ENCODE assay signal across 8 cellular contexts in the genomic region with DNA sequence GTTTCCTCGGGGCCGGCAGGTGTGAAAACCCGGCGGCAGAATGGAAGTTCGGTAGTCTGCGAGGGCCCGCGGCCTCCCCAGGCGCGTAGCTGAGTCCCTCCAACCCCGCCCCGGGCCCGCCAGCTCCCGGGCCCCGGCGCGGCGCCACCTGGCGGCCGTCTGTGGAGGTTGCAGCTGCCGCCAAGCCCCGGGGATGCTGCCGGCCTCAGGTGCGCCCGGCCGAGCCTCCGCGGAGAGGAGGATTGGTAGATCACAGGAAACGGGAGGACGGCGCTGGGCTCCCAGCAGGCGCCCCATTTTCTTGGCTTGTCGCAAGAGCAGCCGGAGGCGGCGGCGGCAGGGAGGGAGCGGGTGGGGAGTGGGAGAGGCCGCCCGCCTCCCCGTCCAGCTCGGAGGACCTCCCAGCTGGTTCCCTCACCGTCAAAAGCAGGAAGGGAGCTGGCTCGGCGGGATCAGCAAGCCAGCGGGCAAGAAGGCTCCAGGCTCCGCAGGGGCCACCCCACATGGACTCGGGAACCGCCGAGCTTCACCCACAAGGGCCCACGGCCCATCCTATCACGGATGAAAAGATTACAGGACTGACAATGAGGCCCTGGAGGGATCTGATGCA. TPM values are rescaled to one million over a fixed set of nuclear protein-coding genes. Genes with fewer than 3 reads are reported as not detected.
DNase-seq lines count a peak whose midpoint lies in the region; ATAC-seq and TF ChIP-seq lines count a peak whose summit lies in the region.
"Not testable (repeated sequence)": the region's sequence is repeated elsewhere in the genome, so short reads cannot be mapped to it uniquely, and the experiment has no call there.

No MANE protein-coding gene starts in this region.

- TF ChIP-seq CTCF in DND-41 (IDR thresholded peaks at IDR 0.05; ENCODE audit: borderline replicate concordance, extremely low read depth, low read length, poor library complexity, severe bottlenecking): peak; percentile 62
- TF ChIP-seq CTCF in foreskin keratinocyte (conservative IDR thresholded peaks at IDR 0.05): peak; percentile 78
- TF ChIP-seq CTCF in neural crest cell (conservative IDR thresholded peaks at IDR 0.05): peak; percentile 61

- H3K79me2 ChIP-seq in DND-41 (ENCODE audit: insufficient read depth, low read length); GM23248 (ENCODE audit: insufficient read depth): not testable (repeated sequence)

- H3K4me3 ChIP-seq in DND-41 (ENCODE audit: low read depth in 1 of 2, low read length in 2 of 2): peak overlapping the region in 1 of 2 experiments; percentile 61; a peak in 3 of 4 replicates
- not testable (repeated sequence) for H3K4me3 ChIP-seq in GM23248

- peaks cover 11% of the 10 kb centered on the region for H3K4me1 ChIP-seq in DND-41 (ENCODE audit: insufficient read depth, low read length)
- H3K4me1 ChIP-seq in GM23248 (ENCODE audit: insufficient read depth); foreskin keratinocyte: not testable (repeated sequence)

- H3K36me3 Mint-ChIP-seq in neural crest cell (ENCODE audit: low read depth); stimulated activated naive B cell treated with anti-CD40 and anti-IgM and Interleukin-4, amounts not matched to agents 10 μg/mL and 1 μg/mL and 100 μg/mL, for 72 hours: not testable (repeated sequence)

- ATAC-seq in DND-41 (ENCODE audit: insufficient read depth, low read depth): peak; percentile 92
- ATAC-seq in foreskin keratinocyte: peak; percentile 91
- ATAC-seq in stimulated activated naive B cell treated with anti-CD40 and anti-IgM and Interleukin-4, amounts not matched to agents 10 μg/mL and 1 μg/mL and 100 μg/mL, for 72 hours (replicated peaks): peak; percentile 96 to 98

- not testable (repeated sequence) for H3K9me3 Mint-ChIP-seq in neural crest cell; stimulated activated naive B cell treated with anti-CD40 and anti-IgM and Interleukin-4, amounts not matched to agents 10 μg/mL and 1 μg/mL and 100 μg/mL, for 72 hours

- H3K4me1 Mint-ChIP-seq in neural crest cell; stimulated activated naive B cell treated with anti-CD40 and anti-IgM and Interleukin-4, amounts not matched to agents 10 μg/mL and 1 μg/mL and 100 μg/mL, for 72 hours: not testable (repeated sequence)

- not testable (repeated sequence) for H3K36me3 ChIP-seq in DND-41 (ENCODE audit: insufficient read depth, low read length); GM23248 (ENCODE audit: low read depth); KOPT-K1 (ENCODE audit: insufficient read depth, low read length)

- H3K27me3 ChIP-seq in DND-41 (ENCODE audit: insufficient read depth, low read length, poor library complexity); GM23248 (replicated peaks; ENCODE audit: insufficient read depth); foreskin keratinocyte: not testable (repeated sequence)

- not testable (repeated sequence) for H3K9me3 ChIP-seq in DND-41 (ENCODE audit: insufficient read depth, low read length, severe bottlenecking); GM23248 (ENCODE audit: low read depth); KOPT-K1 (ENCODE audit: insufficient read depth, low read length, poor library complexity, severe bottlenecking)

- peak overlapping the region; percentile 70 for H3K9ac ChIP-seq in DND-41 (ENCODE audit: low read depth, low read length)
- H3K9ac ChIP-seq in GM23248: not testable (repeated sequence)

- in situ Hi-C loops in GM23248 (cut with MboI): not testable (repeated sequence)

- H3K4me2 ChIP-seq in DND-41 (ENCODE audit: insufficient read depth, low read length): peak overlapping the region; percentile 61
- not testable (repeated sequence) for H3K4me2 ChIP-seq in GM23248 (ENCODE audit: unreplicated experiment)

- H3K4me3 Mint-ChIP-seq in neural crest cell: not testable (repeated sequence)
- peak overlapping the region; percentile 73 to 87 for H3K4me3 Mint-ChIP-seq in stimulated activated naive B cell treated with anti-CD40 and anti-IgM and Interleukin-4, amounts not matched to agents 10 μg/mL and 1 μg/mL and 100 μg/mL, for 72 hours

- not testable (repeated sequence) for H3K27me3 Mint-ChIP-seq in neural crest cell (ENCODE audit: low read depth); stimulated activated naive B cell treated with anti-CD40 and anti-IgM and Interleukin-4, amounts not matched to agents 10 μg/mL and 1 μg/mL and 100 μg/mL, for 72 hours

- DNase-seq in DND-41 (peak; percentile 85), GM23248 (peak; percentile 72), RPMI8226 (peak; percentile 84), foreskin keratinocyte (peak; percentile 10 to 37), neural crest cell (ENCODE audit: low read depth, low spot score) (peak; percentile 59)
- DNase-seq in activated effector memory CD4-positive, alpha-beta T cell treated with Interleukin-2 at 50 U/mL for 16 hours: peak; percentile 74
- peak; percentile 79 for DNase-seq in stimulated activated naive B cell treated with anti-CD40 and anti-IgM and Interleukin-4, amounts not matched to agents 10 μg/mL and 1 μg/mL and 100 μg/mL, for 72 hours

- H3K27ac Mint-ChIP-seq in neural crest cell (ENCODE audit: unreplicated experiment): not testable (repeated sequence)
- peak overlapping the region; percentile 62 for H3K27ac Mint-ChIP-seq in stimulated activated naive B cell treated with anti-CD40 and anti-IgM and Interleukin-4, amounts not matched to agents 10 μg/mL and 1 μg/mL and 100 μg/mL, for 72 hours

- H3K27ac ChIP-seq in DND-41 (ENCODE audit: low read length): peak overlapping the region; percentile 84
- not testable (repeated sequence) for H3K27ac ChIP-seq in GM23248, foreskin keratinocyte
- peak overlapping the region; percentile 61 for H3K27ac ChIP-seq in KOPT-K1 (ENCODE audit: low read depth, low read length, poor library complexity, severe bottlenecking)

- 1 to 6% methylated on average over 19 to 42 of the region's 52 CpGs for WGBS in GM23248 (ENCODE audit: low coverage in 1 of 2, low lambda C conversion rate in 2 of 2, missing lambda C conversion rate in 2 of 2), 2 experiments

- H3K9me2 ChIP-seq in GM23248 (ENCODE audit: insufficient read depth): not testable (repeated sequence)

- not testable (repeated sequence) for H3F3A ChIP-seq in GM23248 (ENCODE audit: insufficient read depth)

- H4K20me1 ChIP-seq in DND-41 (ENCODE audit: insufficient read depth, low read length); GM23248 (ENCODE audit: insufficient read depth): not testable (repeated sequence)

- peak overlapping the region; percentile 47 for H2AFZ ChIP-seq in DND-41 (ENCODE audit: low read depth, low read length)
- not testable (repeated sequence) for H2AFZ ChIP-seq in GM23248

RNA-seq across cellular contexts. Expression of a gene that starts 10.5 kb away (rescaled TPM):
- total RNA-seq in GM23248 (2014; rRNA removed; shearing (Covaris generic)): not detected in 2 replicates
- polyA plus RNA-seq in GM23248 (2016; fragmentation: Nextera tagmentation; extraction: Ambion mirVana) (not detected in 2 replicates), foreskin keratinocyte (not detected in 2 replicates)
- total RNA-seq in foreskin keratinocyte (not detected in 2 replicates), neural crest cell (not detected in 2 replicates)

Comparison
In these comparisons a context has a peak if more than half of its experiments do, and no peak if none do; other contexts are left out.
1. DNase-seq: peak in every context shown above with its lines; median percentile 85 in DND-41; 84 in RPMI8226; 79 in stimulated activated naive B cell treated with anti-CD40 and anti-IgM and Interleukin-4, amounts not matched to agents 10 μg/mL and 1 μg/mL and 100 μg/mL, for 72 hours; 74 in activated effector memory CD4-positive, alpha-beta T cell treated with Interleukin-2 at 50 U/mL for 16 hours; 72 in GM23248; 59 in neural crest cell; 24 in foreskin keratinocyte.